Comparison of ENCODE assay signal across 1 cellular context in genomic region chr14:72945628-72946027, GRCh38.
TF ChIP-seq lines count a peak whose summit lies in the region.

No MANE protein-coding gene starts in this region.

TF ChIP-seq in SK-N-SH treated with all-trans-retinoic acid at 6 μM for 48 hours, 23 proteins besides CTCF, POLR2A, EP300 and RAD21 (continued from another document):
- TF ChIP-seq PPARA (CRISPR knock-in tag; IDR thresholded peaks at IDR 0.05; ENCODE audit: borderline replicate concordance) (no peak), CSDC2 (CRISPR knock-in tag; IDR thresholded peaks at IDR 0.05) (no peak), ZFP3 (CRISPR knock-in tag; IDR thresholded peaks at IDR 0.05) (no peak), OSR1 (CRISPR knock-in tag; IDR thresholded peaks at IDR 0.05) (no peak), ZNF565 (CRISPR knock-in tag; conservative IDR thresholded peaks at IDR 0.05; ENCODE audit: low read depth) (no peak), ESRRG (CRISPR knock-in tag; IDR thresholded peaks at IDR 0.05) (no peak), POU6F1 (CRISPR knock-in tag; IDR thresholded peaks at IDR 0.05; ENCODE audit: borderline replicate concordance, low read depth) (no peak), TOX (CRISPR knock-in tag; IDR thresholded peaks at IDR 0.05; ENCODE audit: borderline replicate concordance) (no peak)
TF ChIP-seq in SK-N-SH treated with all-trans-retinoic acid at 6 μM for 48 hours: peak in this region for 0.
